In the genomic region with DNA sequence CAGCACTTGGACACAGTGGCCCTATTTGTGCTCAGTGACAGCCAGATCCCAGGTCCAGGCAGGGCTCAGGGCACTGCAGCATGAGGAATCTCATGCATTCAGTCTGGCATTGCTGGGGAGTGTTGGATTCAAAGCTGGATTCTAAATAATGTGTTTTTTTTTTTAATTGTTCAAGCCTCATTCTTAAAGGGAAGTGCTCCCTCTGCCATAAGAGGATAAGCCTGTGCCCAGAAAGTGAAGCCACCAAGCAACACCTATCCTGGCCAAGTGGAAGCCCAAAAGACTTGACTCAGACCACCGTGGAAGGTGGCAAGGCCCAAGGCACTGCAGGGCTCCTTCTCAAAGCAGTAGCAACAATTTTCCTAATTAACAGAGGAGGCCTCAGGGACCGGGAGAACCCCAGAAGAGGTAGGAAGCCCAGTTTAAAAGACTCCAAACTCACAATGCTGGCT, we compare ENCODE assay signal across 18 cellular contexts.
"Had no signal": no experiment of that assay in that cellular context is flagged by ENCODE, and none has a peak within 500 bp of the region (broad histone marks: within the 10 kb centered on the region; RNA-seq: fewer than 3 reads in every experiment).

No MANE protein-coding gene starts in this region.

- ATAC-seq: foreskin keratinocyte, left lobe of liver, upper lobe of right lung had no signal

- H3K27me3 Mint-ChIP-seq: memory B cell; stimulated activated naive CD8-positive, alpha-beta T cell treated with anti-CD3 and anti-CD28 coated beads, Interleukin-15, Interleukin-2, amounts not matched to agents 100 ng/mL and 50 ng/mL, for 24 hours had no signal

- H3K79me2 ChIP-seq: hepatocyte had no signal

- H3K9me3 ChIP-seq: testis, upper lobe of right lung, vagina had no signal

- H3K27ac Mint-ChIP-seq: endodermal cell; memory B cell; naive B cell; nephron; stimulated activated naive CD8-positive, alpha-beta T cell treated with anti-CD3 and anti-CD28 coated beads, Interleukin-15, Interleukin-2, amounts not matched to agents 100 ng/mL and 50 ng/mL, for 24 hours had no signal

- H3K4me1 ChIP-seq: foreskin keratinocyte, testis, upper lobe of right lung, vagina had no signal

- H3K4me1 Mint-ChIP-seq: memory B cell, nephron had no signal

- H3K4me2 ChIP-seq: hepatocyte, smooth muscle cell had no signal

- H3K27me3 ChIP-seq: foreskin keratinocyte, hepatocyte, testis, tibial nerve, upper lobe of right lung, vagina had no signal

- H3K4me3 ChIP-seq: coronary artery, hepatocyte, smooth muscle cell, testis, tibial nerve, upper lobe of right lung, vagina had no signal

- H3K4me3 Mint-ChIP-seq: endodermal cell; memory B cell; naive B cell; nephron; stimulated activated naive CD8-positive, alpha-beta T cell treated with anti-CD3 and anti-CD28 coated beads, Interleukin-15, Interleukin-2, amounts not matched to agents 100 ng/mL and 50 ng/mL, for 24 hours had no signal

- H3K36me3 ChIP-seq: tibial nerve, upper lobe of right lung, vagina had no signal

- H3K36me3 Mint-ChIP-seq: memory B cell had no signal

- H3K27ac ChIP-seq: coronary artery, foreskin keratinocyte, hepatocyte, testis, upper lobe of right lung, vagina had no signal

- DNase-seq: effector CD4-positive, alpha-beta T cell; endodermal cell; erythroblast; foreskin keratinocyte; naive B cell; right cardiac atrium; stimulated activated CD4-positive, alpha-beta T cell treated with anti-CD3 and anti-CD28 coated beads, Interleukin-2, amount 100 ng/mL, for 48 hours; testis; upper lobe of right lung had no signal

- H2AFZ ChIP-seq: hepatocyte had no signal
